Comparison of ENCODE assay signal across 11 cellular contexts in the genomic region with DNA sequence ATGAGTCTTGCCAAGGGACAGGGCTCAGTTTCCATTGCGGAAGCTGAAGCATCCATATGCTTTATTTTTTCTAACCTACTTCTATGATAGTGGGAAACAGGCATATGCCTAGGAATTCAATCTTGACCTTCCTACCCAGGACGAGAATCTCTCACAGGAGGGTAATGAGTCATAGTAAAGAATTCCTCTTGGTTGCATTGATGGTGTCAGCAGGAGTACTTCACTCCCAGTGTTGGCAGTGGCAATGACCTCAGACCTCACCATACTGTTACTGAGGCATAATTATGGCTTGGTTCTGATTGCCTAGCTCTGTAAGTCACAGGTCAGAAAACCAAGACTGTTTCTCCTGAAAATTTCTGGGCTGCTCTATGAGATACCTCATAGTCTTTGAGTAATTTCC.
DNase-seq lines count a peak whose midpoint lies in the region; ATAC-seq and TF ChIP-seq lines count a peak whose summit lies in the region.
"Had no signal": no experiment of that assay in that cellular context is flagged by ENCODE, and none has a peak within 500 bp of the region (broad histone marks: within the 10 kb centered on the region; RNA-seq: fewer than 3 reads in every experiment).

No MANE protein-coding gene starts in this region.

- no peaks in the 10 kb centered on the region for H3K27me3 ChIP-seq in upper lobe of right lung

- no peak overlapping the region for H3K4me3 ChIP-seq in fibroblast of villous mesenchyme (ENCODE audit: low read depth, low read length)
- H3K4me3 ChIP-seq in upper lobe of right lung: no peak overlapping the region
- H3K4me3 ChIP-seq: thoracic aorta had no signal

- no peaks in the 10 kb centered on the region for H3K9me3 ChIP-seq in upper lobe of right lung
- H3K9me3 ChIP-seq: thoracic aorta had no signal

- TF ChIP-seq CTCF in fibroblast of villous mesenchyme (IDR thresholded peaks at IDR 0.05; ENCODE audit: insufficient read depth, low read depth, low read length) (no peak), upper lobe of right lung (IDR thresholded peaks at IDR 0.05) (no peak)

- intact Hi-C loops in upper lobe of right lung (cut with DNase I): no loop called here

- H3K4me1 ChIP-seq in upper lobe of right lung: no peaks in the 10 kb centered on the region

- no peaks in the 10 kb centered on the region for H3K36me3 ChIP-seq in upper lobe of right lung
- H3K36me3 ChIP-seq: thoracic aorta had no signal

- ATAC-seq in SK-N-SH treated with all-trans-retinoic acid at 6 μM for 48 hours (peak; percentile 70), upper lobe of right lung (peak; percentile 40), GM18861 (IDR thresholded peaks at IDR 0.05; ENCODE audit: unreplicated experiment) (no peak)
- ATAC-seq: activated naive CD4-positive, alpha-beta T cell treated with anti-CD3 and anti-CD28 coated beads, Interleukin-2, amount 50 U/mL, for 72 hours; effector memory CD8-positive, alpha-beta T cell had no signal

- DNase-seq in HCEC 1CT: peak; percentile 84
- DNase-seq in fibroblast of villous mesenchyme (ENCODE audit: low read depth): peak; percentile 44
- DNase-seq in upper lobe of right lung: no peak
- DNase-seq in retina: no peak
- no peak for DNase-seq in substantia nigra (lab: John Stamatoyannopoulos, UW)
- DNase-seq: DND-41; effector memory CD8-positive, alpha-beta T cell had no signal

- H3K27ac ChIP-seq in upper lobe of right lung (no peak overlapping the region), substantia nigra (ENCODE audit: low read depth, low read length, poor library complexity, severe bottlenecking) (no peak overlapping the region)
- H3K27ac ChIP-seq: thoracic aorta had no signal

TF ChIP-seq in SK-N-SH treated with all-trans-retinoic acid at 6 μM for 48 hours, 23 proteins besides CTCF, POLR2A, EP300 and RAD21:
- TF ChIP-seq OSR1 (CRISPR knock-in tag; IDR thresholded peaks at IDR 0.05): no peak
- TF ChIP-seq, protein P1, sequence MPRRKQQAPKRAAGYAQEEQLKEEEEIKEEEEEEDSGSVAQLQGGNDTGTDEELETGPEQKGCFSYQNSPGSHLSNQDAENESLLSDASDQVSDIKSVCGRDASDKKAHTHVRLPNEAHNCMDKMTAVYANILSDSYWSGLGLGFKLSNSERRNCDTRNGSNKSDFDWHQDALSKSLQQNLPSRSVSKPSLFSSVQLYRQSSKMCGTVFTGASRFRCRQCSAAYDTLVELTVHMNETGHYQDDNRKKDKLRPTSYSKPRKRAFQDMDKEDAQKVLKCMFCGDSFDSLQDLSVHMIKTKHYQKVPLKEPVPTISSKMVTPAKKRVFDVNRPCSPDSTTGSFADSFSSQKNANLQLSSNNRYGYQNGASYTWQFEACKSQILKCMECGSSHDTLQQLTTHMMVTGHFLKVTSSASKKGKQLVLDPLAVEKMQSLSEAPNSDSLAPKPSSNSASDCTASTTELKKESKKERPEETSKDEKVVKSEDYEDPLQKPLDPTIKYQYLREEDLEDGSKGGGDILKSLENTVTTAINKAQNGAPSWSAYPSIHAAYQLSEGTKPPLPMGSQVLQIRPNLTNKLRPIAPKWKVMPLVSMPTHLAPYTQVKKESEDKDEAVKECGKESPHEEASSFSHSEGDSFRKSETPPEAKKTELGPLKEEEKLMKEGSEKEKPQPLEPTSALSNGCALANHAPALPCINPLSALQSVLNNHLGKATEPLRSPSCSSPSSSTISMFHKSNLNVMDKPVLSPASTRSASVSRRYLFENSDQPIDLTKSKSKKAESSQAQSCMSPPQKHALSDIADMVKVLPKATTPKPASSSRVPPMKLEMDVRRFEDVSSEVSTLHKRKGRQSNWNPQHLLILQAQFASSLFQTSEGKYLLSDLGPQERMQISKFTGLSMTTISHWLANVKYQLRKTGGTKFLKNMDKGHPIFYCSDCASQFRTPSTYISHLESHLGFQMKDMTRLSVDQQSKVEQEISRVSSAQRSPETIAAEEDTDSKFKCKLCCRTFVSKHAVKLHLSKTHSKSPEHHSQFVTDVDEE (CRISPR knock-in tag; IDR thresholded peaks at IDR 0.05): no peak
- no peak for TF ChIP-seq ISL1 (CRISPR knock-in tag; IDR thresholded peaks at IDR 0.05)
- TF ChIP-seq ARNTL (CRISPR knock-in tag; IDR thresholded peaks at IDR 0.05; ENCODE audit: borderline replicate concordance, low read depth): no peak
- no peak for TF ChIP-seq ZNF8 (CRISPR knock-in tag; IDR thresholded peaks at IDR 0.05)
- TF ChIP-seq, protein P2, sequence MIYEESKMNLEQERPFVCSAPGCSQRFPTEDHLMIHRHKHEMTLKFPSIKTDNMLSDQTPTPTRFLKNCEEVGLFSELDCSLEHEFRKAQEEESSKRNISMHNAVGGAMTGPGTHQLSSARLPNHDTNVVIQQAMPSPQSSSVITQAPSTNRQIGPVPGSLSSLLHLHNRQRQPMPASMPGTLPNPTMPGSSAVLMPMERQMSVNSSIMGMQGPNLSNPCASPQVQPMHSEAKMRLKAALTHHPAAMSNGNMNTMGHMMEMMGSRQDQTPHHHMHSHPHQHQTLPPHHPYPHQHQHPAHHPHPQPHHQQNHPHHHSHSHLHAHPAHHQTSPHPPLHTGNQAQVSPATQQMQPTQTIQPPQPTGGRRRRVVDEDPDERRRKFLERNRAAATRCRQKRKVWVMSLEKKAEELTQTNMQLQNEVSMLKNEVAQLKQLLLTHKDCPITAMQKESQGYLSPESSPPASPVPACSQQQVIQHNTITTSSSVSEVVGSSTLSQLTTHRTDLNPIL (CRISPR knock-in tag; IDR thresholded peaks at IDR 0.05; ENCODE audit: low read depth): no peak
- no peak for TF ChIP-seq ZFP3 (CRISPR knock-in tag; IDR thresholded peaks at IDR 0.05)
- TF ChIP-seq RARB (CRISPR knock-in tag; IDR thresholded peaks at IDR 0.05): no peak
- no peak for TF ChIP-seq TOX (CRISPR knock-in tag; IDR thresholded peaks at IDR 0.05; ENCODE audit: borderline replicate concordance)
- TF ChIP-seq, protein P3, sequence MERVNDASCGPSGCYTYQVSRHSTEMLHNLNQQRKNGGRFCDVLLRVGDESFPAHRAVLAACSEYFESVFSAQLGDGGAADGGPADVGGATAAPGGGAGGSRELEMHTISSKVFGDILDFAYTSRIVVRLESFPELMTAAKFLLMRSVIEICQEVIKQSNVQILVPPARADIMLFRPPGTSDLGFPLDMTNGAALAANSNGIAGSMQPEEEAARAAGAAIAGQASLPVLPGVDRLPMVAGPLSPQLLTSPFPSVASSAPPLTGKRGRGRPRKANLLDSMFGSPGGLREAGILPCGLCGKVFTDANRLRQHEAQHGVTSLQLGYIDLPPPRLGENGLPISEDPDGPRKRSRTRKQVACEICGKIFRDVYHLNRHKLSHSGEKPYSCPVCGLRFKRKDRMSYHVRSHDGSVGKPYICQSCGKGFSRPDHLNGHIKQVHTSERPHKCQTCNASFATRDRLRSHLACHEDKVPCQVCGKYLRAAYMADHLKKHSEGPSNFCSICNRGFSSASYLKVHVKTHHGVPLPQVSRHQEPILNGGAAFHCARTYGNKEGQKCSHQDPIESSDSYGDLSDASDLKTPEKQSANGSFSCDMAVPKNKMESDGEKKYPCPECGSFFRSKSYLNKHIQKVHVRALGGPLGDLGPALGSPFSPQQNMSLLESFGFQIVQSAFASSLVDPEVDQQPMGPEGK (CRISPR knock-in tag; IDR thresholded peaks at IDR 0.05; ENCODE audit: borderline replicate concordance): no peak
- TF ChIP-seq ZNF70 (CRISPR knock-in tag; IDR thresholded peaks at IDR 0.05): no peak
- TF ChIP-seq, protein P4, sequence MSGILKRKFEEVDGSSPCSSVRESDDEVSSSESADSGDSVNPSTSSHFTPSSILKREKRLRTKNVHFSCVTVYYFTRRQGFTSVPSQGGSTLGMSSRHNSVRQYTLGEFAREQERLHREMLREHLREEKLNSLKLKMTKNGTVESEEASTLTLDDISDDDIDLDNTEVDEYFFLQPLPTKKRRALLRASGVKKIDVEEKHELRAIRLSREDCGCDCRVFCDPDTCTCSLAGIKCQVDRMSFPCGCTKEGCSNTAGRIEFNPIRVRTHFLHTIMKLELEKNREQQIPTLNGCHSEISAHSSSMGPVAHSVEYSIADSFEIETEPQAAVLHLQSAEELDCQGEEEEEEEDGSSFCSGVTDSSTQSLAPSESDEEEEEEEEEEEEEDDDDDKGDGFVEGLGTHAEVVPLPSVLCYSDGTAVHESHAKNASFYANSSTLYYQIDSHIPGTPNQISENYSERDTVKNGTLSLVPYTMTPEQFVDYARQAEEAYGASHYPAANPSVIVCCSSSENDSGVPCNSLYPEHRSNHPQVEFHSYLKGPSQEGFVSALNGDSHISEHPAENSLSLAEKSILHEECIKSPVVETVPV (CRISPR knock-in tag; IDR thresholded peaks at IDR 0.05): no peak
- TF ChIP-seq, protein P5, sequence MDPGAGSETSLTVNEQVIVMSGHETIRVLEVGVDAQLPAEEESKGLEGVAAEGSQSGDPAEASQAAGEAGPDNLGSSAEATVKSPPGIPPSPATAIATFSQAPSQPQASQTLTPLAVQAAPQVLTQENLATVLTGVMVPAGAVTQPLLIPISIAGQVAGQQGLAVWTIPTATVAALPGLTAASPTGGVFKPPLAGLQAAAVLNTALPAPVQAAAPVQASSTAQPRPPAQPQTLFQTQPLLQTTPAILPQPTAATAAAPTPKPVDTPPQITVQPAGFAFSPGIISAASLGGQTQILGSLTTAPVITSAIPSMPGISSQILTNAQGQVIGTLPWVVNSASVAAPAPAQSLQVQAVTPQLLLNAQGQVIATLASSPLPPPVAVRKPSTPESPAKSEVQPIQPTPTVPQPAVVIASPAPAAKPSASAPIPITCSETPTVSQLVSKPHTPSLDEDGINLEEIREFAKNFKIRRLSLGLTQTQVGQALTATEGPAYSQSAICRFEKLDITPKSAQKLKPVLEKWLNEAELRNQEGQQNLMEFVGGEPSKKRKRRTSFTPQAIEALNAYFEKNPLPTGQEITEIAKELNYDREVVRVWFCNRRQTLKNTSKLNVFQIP (CRISPR knock-in tag; IDR thresholded peaks at IDR 0.05; ENCODE audit: borderline replicate concordance, low read depth): no peak
- no peak for TF ChIP-seq BACH2 (CRISPR knock-in tag; IDR thresholded peaks at IDR 0.05; ENCODE audit: borderline replicate concordance)
- no peak for TF ChIP-seq TCF4 (CRISPR knock-in tag; IDR thresholded peaks at IDR 0.05; ENCODE audit: borderline replicate concordance)
- TF ChIP-seq ZC3H10 (CRISPR knock-in tag; IDR thresholded peaks at IDR 0.05): no peak
- no peak for TF ChIP-seq CSDC2 (CRISPR knock-in tag; IDR thresholded peaks at IDR 0.05)
- TF ChIP-seq ZFP30 (CRISPR knock-in tag; IDR thresholded peaks at IDR 0.05): no peak
- TF ChIP-seq ZNF565 (CRISPR knock-in tag; conservative IDR thresholded peaks at IDR 0.05; ENCODE audit: low read depth): no peak
- no peak for TF ChIP-seq GLIS3 (CRISPR knock-in tag; IDR thresholded peaks at IDR 0.05)

Comparison
In these comparisons a context has a peak if more than half of its experiments do, and no peak if none do; other contexts are left out.
1. DNase-seq: peak in HCEC 1CT (single experiment) and fibroblast of villous mesenchyme (single experiment); none in upper lobe of right lung (single experiment), retina (single experiment) and substantia nigra (0 of 49).